Comparison of ENCODE assay signal across 1 cellular context in genomic region chr6:170553686-170554085, GRCh38.
TF ChIP-seq lines count a peak whose summit lies in the region.

No MANE protein-coding gene starts in this region.

TF ChIP-seq in K562, 482 proteins besides CTCF, POLR2A, EP300 and RAD21 (continued from another document):
- TF ChIP-seq ZNF407 (IDR thresholded peaks at IDR 0.05; ENCODE audit: low read depth) (0 out of 2 replicates have a peak, but pooled peaks have one; percentile 2), CEBPB (tag; IDR thresholded peaks at IDR 0.05) (peak; percentile 60; the same call in 1 of the 2 replicates), AFF1 (IDR thresholded peaks at IDR 0.05; ENCODE audit: low read depth in 1 of 2, partially characterized antibody in 2 of 2) (peak in 1 of 2 experiments; percentile 40), PBX2 (CRISPR knock-in tag; IDR thresholded peaks at IDR 0.05; ENCODE audit: low read depth) (peak; percentile 51; the same call in 1 of the 2 replicates), PBX2 (tag; conservative IDR thresholded peaks at IDR 0.05; ENCODE audit: low read depth) (peak; percentile 93; the same call in 1 of the 2 replicates), ETV6 (IDR thresholded peaks at IDR 0.05; ENCODE audit: borderline replicate concordance in 1 of 2, low read depth in 2 of 2, low read length in 1 of 2) (no peak), ETV6 (CRISPR knock-in tag; IDR thresholded peaks at IDR 0.05; ENCODE audit: borderline replicate concordance) (no peak), BCOR (IDR thresholded peaks at IDR 0.05) (peak; percentile 37; the same call in 1 of the 2 replicates), USF2 (CRISPR knock-in tag; IDR thresholded peaks at IDR 0.05) (0 out of 2 replicates have a peak, but pooled peaks have one; percentile 29), CEBPG (CRISPR knock-in tag; IDR thresholded peaks at IDR 0.05) (no peak; the same call in 1 of the 2 replicates), CEBPG (tag; conservative IDR thresholded peaks at IDR 0.05 in 1 of 2, IDR thresholded peaks at IDR 0.05 in 1 of 2) (peak in 1 of 2 experiments; percentile 22; a peak in 1 of 4 replicates), ARNT (IDR thresholded peaks at IDR 0.05) (0 out of 4 replicates have a peak, but pooled peaks have one; percentile 14 to 25), NONO (IDR thresholded peaks at IDR 0.05; ENCODE audit: low read depth in 2 of 2, low read length in 1 of 2) (0 out of 4 replicates have a peak, but pooled peaks of 1 of the 2 experiments have one; percentile 11)
TF ChIP-seq in K562: peak in this region for 43.
